In genomic region chr2:230317366-230317765, GRCh38 we compare ENCODE assay signal across 1 cellular context.
TF ChIP-seq lines count a peak whose summit lies in the region.

No MANE protein-coding gene starts in this region.

TF ChIP-seq in GM23338, 12 proteins besides CTCF, POLR2A, EP300 and RAD21 (continued from another document):
- TF ChIP-seq ZNF462 (CRISPR knock-in tag; IDR thresholded peaks at IDR 0.05) (no peak), POLR2AphosphoS5 (IDR thresholded peaks at IDR 0.05; ENCODE audit: low read depth) (no peak), NANOG (IDR thresholded peaks at IDR 0.05; ENCODE audit: borderline replicate concordance) (no peak), EZH2 (IDR thresholded peaks at IDR 0.05; ENCODE audit: low read depth, unreplicated experiment) (no peak), ZNF114 (CRISPR knock-in tag; IDR thresholded peaks at IDR 0.05) (no peak), REST (IDR thresholded peaks at IDR 0.05; ENCODE audit: unreplicated experiment) (no peak), EZH2phosphoT487 (IDR thresholded peaks at IDR 0.05; ENCODE audit: unreplicated experiment) (no peak)
